1 cellular context compared by ENCODE assay signal in genomic region chr13:33642374-33643065, GRCh38.
A peak's percentile ranks its signal among the peaks of the same experiment; 100 is the strongest.
TF ChIP-seq lines count a peak whose summit lies in the region.

No MANE protein-coding gene starts in this region.

TF ChIP-seq in HepG2, 621 proteins besides CTCF, POLR2A, EP300 and RAD21 (continued from another document and continues in another):
- TF ChIP-seq, protein P1, sequence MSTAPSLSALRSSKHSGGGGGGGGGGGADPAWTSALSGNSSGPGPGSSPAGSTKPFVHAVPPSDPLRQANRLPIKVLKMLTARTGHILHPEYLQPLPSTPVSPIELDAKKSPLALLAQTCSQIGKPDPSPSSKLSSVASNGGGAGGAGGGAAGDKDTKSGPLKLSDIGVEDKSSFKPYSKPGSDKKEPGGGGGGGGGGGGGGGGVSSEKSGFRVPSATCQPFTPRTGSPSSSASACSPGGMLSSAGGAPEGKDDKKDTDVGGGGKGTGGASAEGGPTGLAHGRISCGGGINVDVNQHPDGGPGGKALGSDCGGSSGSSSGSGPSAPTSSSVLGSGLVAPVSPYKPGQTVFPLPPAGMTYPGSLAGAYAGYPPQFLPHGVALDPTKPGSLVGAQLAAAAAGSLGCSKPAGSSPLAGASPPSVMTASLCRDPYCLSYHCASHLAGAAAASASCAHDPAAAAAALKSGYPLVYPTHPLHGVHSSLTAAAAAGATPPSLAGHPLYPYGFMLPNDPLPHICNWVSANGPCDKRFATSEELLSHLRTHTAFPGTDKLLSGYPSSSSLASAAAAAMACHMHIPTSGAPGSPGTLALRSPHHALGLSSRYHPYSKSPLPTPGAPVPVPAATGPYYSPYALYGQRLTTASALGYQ (CRISPR knock-in tag; IDR thresholded peaks at IDR 0.05), result peak; percentile 84
- no peak for TF ChIP-seq ZNF883 (CRISPR knock-in tag; IDR thresholded peaks at IDR 0.05; ENCODE audit: not compliant biosample characterization)
- 0 out of 2 replicates have a peak, but pooled peaks have one; percentile 33 for TF ChIP-seq MYNN (CRISPR knock-in tag; IDR thresholded peaks at IDR 0.05; ENCODE audit: low read depth)
- TF ChIP-seq ZNF282 (IDR thresholded peaks at IDR 0.05; ENCODE audit: partially characterized antibody), result no peak
- TF ChIP-seq ZSCAN29 (CRISPR knock-in tag; conservative IDR thresholded peaks at IDR 0.05), result 0 out of 2 replicates have a peak, but pooled peaks have one; percentile 32
- TF ChIP-seq RXRB (CRISPR knock-in tag; IDR thresholded peaks at IDR 0.05; ENCODE audit: borderline replicate concordance), result peak; percentile 94
- peak; percentile 95 for TF ChIP-seq RARA (CRISPR knock-in tag; IDR thresholded peaks at IDR 0.05)
- TF ChIP-seq THAP8 (CRISPR knock-in tag; IDR thresholded peaks at IDR 0.05; ENCODE audit: borderline replicate concordance), result no peak
- TF ChIP-seq MXD4 (CRISPR knock-in tag; IDR thresholded peaks at IDR 0.05), result no peak
- TF ChIP-seq, protein P2, sequence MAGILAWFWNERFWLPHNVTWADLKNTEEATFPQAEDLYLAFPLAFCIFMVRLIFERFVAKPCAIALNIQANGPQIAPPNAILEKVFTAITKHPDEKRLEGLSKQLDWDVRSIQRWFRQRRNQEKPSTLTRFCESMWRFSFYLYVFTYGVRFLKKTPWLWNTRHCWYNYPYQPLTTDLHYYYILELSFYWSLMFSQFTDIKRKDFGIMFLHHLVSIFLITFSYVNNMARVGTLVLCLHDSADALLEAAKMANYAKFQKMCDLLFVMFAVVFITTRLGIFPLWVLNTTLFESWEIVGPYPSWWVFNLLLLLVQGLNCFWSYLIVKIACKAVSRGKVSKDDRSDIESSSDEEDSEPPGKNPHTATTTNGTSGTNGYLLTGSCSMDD (CRISPR knock-in tag; IDR thresholded peaks at IDR 0.05), result no peak
- TF ChIP-seq MED8 (CRISPR knock-in tag; IDR thresholded peaks at IDR 0.05; ENCODE audit: insufficient replicate concordance), result peak; percentile 94
- 0 out of 2 replicates have a peak, but pooled peaks have one; percentile 72 for TF ChIP-seq ZKSCAN8 (CRISPR knock-in tag; IDR thresholded peaks at IDR 0.05; ENCODE audit: borderline replicate concordance)
- TF ChIP-seq, protein P3, sequence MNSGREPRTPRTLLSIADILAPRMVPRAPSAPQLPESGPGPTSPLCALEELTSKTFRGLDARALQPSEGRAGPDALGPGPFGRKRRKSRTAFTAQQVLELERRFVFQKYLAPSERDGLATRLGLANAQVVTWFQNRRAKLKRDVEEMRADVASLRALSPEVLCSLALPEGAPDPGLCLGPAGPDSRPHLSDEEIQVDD (CRISPR knock-in tag; IDR thresholded peaks at IDR 0.05; ENCODE audit: borderline replicate concordance), result no peak
- TF ChIP-seq PRMT3 (CRISPR knock-in tag; IDR thresholded peaks at IDR 0.05; ENCODE audit: borderline replicate concordance, low read depth), result no peak
- TF ChIP-seq, protein P4, sequence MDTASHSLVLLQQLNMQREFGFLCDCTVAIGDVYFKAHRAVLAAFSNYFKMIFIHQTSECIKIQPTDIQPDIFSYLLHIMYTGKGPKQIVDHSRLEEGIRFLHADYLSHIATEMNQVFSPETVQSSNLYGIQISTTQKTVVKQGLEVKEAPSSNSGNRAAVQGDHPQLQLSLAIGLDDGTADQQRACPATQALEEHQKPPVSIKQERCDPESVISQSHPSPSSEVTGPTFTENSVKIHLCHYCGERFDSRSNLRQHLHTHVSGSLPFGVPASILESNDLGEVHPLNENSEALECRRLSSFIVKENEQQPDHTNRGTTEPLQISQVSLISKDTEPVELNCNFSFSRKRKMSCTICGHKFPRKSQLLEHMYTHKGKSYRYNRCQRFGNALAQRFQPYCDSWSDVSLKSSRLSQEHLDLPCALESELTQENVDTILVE (CRISPR knock-in tag; IDR thresholded peaks at IDR 0.05), result peak; percentile 86
- TF ChIP-seq NBN (conservative IDR thresholded peaks at IDR 0.05), result no peak
- peak; percentile 79; the same call in 1 of the 2 replicates for TF ChIP-seq CBX5 (CRISPR knock-in tag; IDR thresholded peaks at IDR 0.05; ENCODE audit: borderline replicate concordance)
- TF ChIP-seq, protein P5, sequence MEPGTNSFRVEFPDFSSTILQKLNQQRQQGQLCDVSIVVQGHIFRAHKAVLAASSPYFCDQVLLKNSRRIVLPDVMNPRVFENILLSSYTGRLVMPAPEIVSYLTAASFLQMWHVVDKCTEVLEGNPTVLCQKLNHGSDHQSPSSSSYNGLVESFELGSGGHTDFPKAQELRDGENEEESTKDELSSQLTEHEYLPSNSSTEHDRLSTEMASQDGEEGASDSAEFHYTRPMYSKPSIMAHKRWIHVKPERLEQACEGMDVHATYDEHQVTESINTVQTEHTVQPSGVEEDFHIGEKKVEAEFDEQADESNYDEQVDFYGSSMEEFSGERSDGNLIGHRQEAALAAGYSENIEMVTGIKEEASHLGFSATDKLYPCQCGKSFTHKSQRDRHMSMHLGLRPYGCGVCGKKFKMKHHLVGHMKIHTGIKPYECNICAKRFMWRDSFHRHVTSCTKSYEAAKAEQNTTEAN (CRISPR knock-in tag; conservative IDR thresholded peaks at IDR 0.05), result no peak
- TF ChIP-seq, protein P6, sequence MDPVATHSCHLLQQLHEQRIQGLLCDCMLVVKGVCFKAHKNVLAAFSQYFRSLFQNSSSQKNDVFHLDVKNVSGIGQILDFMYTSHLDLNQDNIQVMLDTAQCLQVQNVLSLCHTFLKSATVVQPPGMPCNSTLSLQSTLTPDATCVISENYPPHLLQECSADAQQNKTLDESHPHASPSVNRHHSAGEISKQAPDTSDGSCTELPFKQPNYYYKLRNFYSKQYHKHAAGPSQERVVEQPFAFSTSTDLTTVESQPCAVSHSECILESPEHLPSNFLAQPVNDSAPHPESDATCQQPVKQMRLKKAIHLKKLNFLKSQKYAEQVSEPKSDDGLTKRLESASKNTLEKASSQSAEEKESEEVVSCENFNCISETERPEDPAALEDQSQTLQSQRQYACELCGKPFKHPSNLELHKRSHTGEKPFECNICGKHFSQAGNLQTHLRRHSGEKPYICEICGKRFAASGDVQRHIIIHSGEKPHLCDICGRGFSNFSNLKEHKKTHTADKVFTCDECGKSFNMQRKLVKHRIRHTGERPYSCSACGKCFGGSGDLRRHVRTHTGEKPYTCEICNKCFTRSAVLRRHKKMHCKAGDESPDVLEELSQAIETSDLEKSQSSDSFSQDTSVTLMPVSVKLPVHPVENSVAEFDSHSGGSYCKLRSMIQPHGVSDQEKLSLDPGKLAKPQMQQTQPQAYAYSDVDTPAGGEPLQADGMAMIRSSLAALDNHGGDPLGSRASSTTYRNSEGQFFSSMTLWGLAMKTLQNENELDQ (CRISPR knock-in tag; IDR thresholded peaks at IDR 0.05; ENCODE audit: borderline replicate concordance), result no peak
- TF ChIP-seq TEAD2 (CRISPR knock-in tag; IDR thresholded peaks at IDR 0.05), result no peak
- TF ChIP-seq ZNF20 (CRISPR knock-in tag; IDR thresholded peaks at IDR 0.05), result no peak
- TF ChIP-seq, protein P7, sequence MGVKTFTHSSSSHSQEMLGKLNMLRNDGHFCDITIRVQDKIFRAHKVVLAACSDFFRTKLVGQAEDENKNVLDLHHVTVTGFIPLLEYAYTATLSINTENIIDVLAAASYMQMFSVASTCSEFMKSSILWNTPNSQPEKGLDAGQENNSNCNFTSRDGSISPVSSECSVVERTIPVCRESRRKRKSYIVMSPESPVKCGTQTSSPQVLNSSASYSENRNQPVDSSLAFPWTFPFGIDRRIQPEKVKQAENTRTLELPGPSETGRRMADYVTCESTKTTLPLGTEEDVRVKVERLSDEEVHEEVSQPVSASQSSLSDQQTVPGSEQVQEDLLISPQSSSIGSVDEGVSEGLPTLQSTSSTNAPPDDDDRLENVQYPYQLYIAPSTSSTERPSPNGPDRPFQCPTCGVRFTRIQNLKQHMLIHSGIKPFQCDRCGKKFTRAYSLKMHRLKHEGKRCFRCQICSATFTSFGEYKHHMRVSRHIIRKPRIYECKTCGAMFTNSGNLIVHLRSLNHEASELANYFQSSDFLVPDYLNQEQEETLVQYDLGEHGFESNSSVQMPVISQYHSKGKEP (CRISPR knock-in tag; IDR thresholded peaks at IDR 0.05), result no peak
- peak; percentile 37; the same call in 1 of the 2 replicates for TF ChIP-seq JUN (CRISPR knock-in tag; IDR thresholded peaks at IDR 0.05)
- no peak for TF ChIP-seq ATAD3A (CRISPR knock-in tag; IDR thresholded peaks at IDR 0.05)
- no peak for TF ChIP-seq ADNP (CRISPR knock-in tag; IDR thresholded peaks at IDR 0.05)
- no peak for TF ChIP-seq ZBTB7A (CRISPR knock-in tag; IDR thresholded peaks at IDR 0.05)
- no peak for TF ChIP-seq ZNF768 (CRISPR knock-in tag; IDR thresholded peaks at IDR 0.05)
- no peak for TF ChIP-seq RAD51 (IDR thresholded peaks at IDR 0.05; ENCODE audit: borderline replicate concordance)
- 0 out of 2 replicates have a peak, but pooled peaks have one; percentile 75 for TF ChIP-seq ZNF615 (CRISPR knock-in tag; IDR thresholded peaks at IDR 0.05; ENCODE audit: borderline replicate concordance)
- no peak for TF ChIP-seq SATB2 (CRISPR knock-in tag; IDR thresholded peaks at IDR 0.05)
- peak; percentile 62; the same call in 1 of the 2 replicates for TF ChIP-seq MYPOP (CRISPR knock-in tag; IDR thresholded peaks at IDR 0.05)
- peak; percentile 65; the same call in 1 of the 2 replicates for TF ChIP-seq ZBTB3 (CRISPR knock-in tag; IDR thresholded peaks at IDR 0.05; ENCODE audit: borderline replicate concordance, low read depth)
- TF ChIP-seq ZNF256 (CRISPR knock-in tag; conservative IDR thresholded peaks at IDR 0.05), result no peak
- TF ChIP-seq CHD2 (IDR thresholded peaks at IDR 0.05; ENCODE audit: low read depth, low read length), result no peak
- TF ChIP-seq, protein P8, sequence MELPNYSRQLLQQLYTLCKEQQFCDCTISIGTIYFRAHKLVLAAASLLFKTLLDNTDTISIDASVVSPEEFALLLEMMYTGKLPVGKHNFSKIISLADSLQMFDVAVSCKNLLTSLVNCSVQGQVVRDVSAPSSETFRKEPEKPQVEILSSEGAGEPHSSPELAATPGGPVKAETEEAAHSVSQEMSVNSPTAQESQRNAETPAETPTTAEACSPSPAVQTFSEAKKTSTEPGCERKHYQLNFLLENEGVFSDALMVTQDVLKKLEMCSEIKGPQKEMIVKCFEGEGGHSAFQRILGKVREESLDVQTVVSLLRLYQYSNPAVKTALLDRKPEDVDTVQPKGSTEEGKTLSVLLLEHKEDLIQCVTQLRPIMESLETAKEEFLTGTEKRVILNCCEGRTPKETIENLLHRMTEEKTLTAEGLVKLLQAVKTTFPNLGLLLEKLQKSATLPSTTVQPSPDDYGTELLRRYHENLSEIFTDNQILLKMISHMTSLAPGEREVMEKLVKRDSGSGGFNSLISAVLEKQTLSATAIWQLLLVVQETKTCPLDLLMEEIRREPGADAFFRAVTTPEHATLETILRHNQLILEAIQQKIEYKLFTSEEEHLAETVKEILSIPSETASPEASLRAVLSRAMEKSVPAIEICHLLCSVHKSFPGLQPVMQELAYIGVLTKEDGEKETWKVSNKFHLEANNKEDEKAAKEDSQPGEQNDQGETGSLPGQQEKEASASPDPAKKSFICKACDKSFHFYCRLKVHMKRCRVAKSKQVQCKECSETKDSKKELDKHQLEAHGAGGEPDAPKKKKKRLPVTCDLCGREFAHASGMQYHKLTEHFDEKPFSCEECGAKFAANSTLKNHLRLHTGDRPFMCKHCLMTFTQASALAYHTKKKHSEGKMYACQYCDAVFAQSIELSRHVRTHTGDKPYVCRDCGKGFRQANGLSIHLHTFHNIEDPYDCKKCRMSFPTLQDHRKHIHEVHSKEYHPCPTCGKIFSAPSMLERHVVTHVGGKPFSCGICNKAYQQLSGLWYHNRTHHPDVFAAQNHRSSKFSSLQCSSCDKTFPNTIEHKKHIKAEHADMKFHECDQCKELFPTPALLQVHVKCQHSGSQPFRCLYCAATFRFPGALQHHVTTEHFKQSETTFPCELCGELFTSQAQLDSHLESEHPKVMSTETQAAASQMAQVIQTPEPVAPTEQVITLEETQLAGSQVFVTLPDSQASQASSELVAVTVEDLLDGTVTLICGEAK (IDR thresholded peaks at IDR 0.05), result no peak
- TF ChIP-seq, protein P8 (CRISPR knock-in tag; IDR thresholded peaks at IDR 0.05), result peak; percentile 84
- no peak; the same call in 1 of the 2 replicates for TF ChIP-seq NCOA1 (CRISPR knock-in tag; IDR thresholded peaks at IDR 0.05)
- no peak for TF ChIP-seq PLRG1 (conservative IDR thresholded peaks at IDR 0.05)
- peak; percentile 84 for TF ChIP-seq GFI1 (CRISPR knock-in tag; IDR thresholded peaks at IDR 0.05; ENCODE audit: borderline replicate concordance)
